20 cellular contexts compared by ENCODE assay signal in the genomic region with DNA sequence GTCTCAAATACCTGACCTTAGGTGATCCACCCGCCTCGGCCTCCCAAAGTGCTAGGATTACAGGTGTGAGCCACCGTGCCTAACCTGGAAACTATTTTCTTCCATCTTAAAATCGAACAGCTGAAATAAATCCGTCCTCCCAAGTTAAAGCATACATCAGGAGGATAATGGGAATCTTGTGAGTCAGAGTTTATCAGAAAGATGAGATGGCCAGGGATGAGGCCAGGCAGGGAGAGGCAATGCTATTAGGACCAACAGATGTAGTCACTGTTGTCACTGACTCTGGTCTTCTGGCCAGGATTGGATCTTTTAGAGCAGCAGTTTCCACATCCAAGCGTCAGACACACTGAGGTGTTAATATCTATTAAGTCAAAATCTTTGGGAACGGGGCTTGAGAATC.
"Had no signal": no experiment of that assay in that cellular context is flagged by ENCODE, and none has a peak within 500 bp of the region (broad histone marks: within the 10 kb centered on the region; RNA-seq: fewer than 3 reads in every experiment).

No MANE protein-coding gene starts in this region.

- H3K27me3 ChIP-seq: MG63, SJCRH30 had no signal

- H3K4me1 ChIP-seq: SJCRH30 had no signal

- DNase-seq: Karpas-422, KG1, MG63, NCI-H1092, NCI-H1105 treated with DMSO at 0.1 percent for 48 hours, NCI-H1417 treated with DMSO at 0.1 percent for 48 hours, NCI-H146, NCI-H1694 treated with DMSO at 0.1 percent for 48 hours, NCI-H1930, NCI-H2081, NCI-H2107, NCI-H2227 treated with DMSO at 0.1 percent for 48 hours, NCI-H446, NCI-H510A, NCI-H524 treated with DMSO at 0.1 percent for 48 hours, NCI-H69, NCI-H774, SHP77 treated with DMSO at 0.1 percent for 48 hours, SJCRH30 had no signal

- H3K9me3 ChIP-seq: MG63, SJCRH30 had no signal

- H3K4me3 ChIP-seq: MG63, SJCRH30 had no signal

- H3K36me3 ChIP-seq: MG63, SJCRH30 had no signal

- H3K27ac ChIP-seq: RWPE1, SJCRH30 had no signal
